Comparison of ENCODE assay signal across 1 cellular context in genomic region chr11:27041141-27041869, GRCh38.
TF ChIP-seq lines count a peak whose summit lies in the region.

No MANE protein-coding gene starts in this region.

TF ChIP-seq in IMR-90, 13 proteins besides CTCF, POLR2A, EP300 and RAD21 (continued from another document):
- TF ChIP-seq FOS (IDR thresholded peaks at IDR 0.05; ENCODE audit: low read depth, low read length) (no peak), MAFK (IDR thresholded peaks at IDR 0.05; ENCODE audit: low read depth, low read length) (no peak), CEBPB (IDR thresholded peaks at IDR 0.05; ENCODE audit: low read depth, low read length) (no peak), USF2 (IDR thresholded peaks at IDR 0.05; ENCODE audit: low read depth, low read length) (no peak), SMC3 (IDR thresholded peaks at IDR 0.05; ENCODE audit: low read depth, low read length) (no peak)
TF ChIP-seq in IMR-90: peak in this region for 0.
